In genomic region chr10:85433248-85433647, GRCh38 we compare ENCODE assay signal across 27 cellular contexts.
"Had no signal": no experiment of that assay in that cellular context is flagged by ENCODE, and none has a peak within 500 bp of the region (broad histone marks: within the 10 kb centered on the region; RNA-seq: fewer than 3 reads in every experiment).

No MANE protein-coding gene starts in this region.

- H3K27me3 ChIP-seq: adrenal gland, ascending aorta, body of pancreas, brain microvascular endothelial cell, breast epithelium, cardiac muscle cell had no signal

- H3K36me3 ChIP-seq: adrenal gland, ascending aorta, brain microvascular endothelial cell, breast epithelium, cardiac muscle cell had no signal

- H3K9me3 ChIP-seq: adrenal gland, ascending aorta, body of pancreas, breast epithelium had no signal

- H3K4me3 ChIP-seq: adrenal gland, ascending aorta, body of pancreas, breast epithelium, cardiac muscle cell had no signal

- H3K27ac ChIP-seq: adrenal gland, ascending aorta, body of pancreas, brain microvascular endothelial cell, breast epithelium, cardiac muscle cell had no signal

- H3K4me1 ChIP-seq: adrenal gland, ascending aorta, body of pancreas, breast epithelium had no signal

- DNase-seq: activated effector memory CD4-positive, alpha-beta T cell treated with anti-CD3 and anti-CD28 coated beads, Interleukin-2, amount 50 U/mL, for 16 hours; activated effector memory CD4-positive, alpha-beta T cell treated with Interleukin-2 at 50 U/mL for 16 hours; activated gamma-delta T cell; activated gamma-delta T cell treated with Interleukin-2 at 50 U/mL for 16 hours; activated naive CD4-positive, alpha-beta T cell; activated naive CD4-positive, alpha-beta T cell treated with anti-CD3 and anti-CD28 coated beads for 36 hours; activated naive CD4-positive, alpha-beta T cell treated with anti-CD3 and anti-CD28 coated beads, Interleukin-2, amount 10 ng/mL, durations not matched to agents 7 days and 5 days; activated naive CD4-positive, alpha-beta T cell treated with anti-CD3 and anti-CD28 coated beads, Interleukin-2, amount 50 U/mL, for 16 hours; activated naive CD4-positive, alpha-beta T cell treated with Interleukin-2 at 50 U/mL for 16 hours; activated naive CD8-positive, alpha-beta T cell treated with anti-CD3 and anti-CD28 coated beads for 36 hours; activated naive CD8-positive, alpha-beta T cell treated with anti-CD3 and anti-CD28 coated beads, Interleukin-2, amount 10 ng/mL, durations not matched to agents 7 days and 5 days; activated naive CD8-positive, alpha-beta T cell treated with anti-CD3 and anti-CD28 coated beads, Interleukin-2, amount 50 U/mL, for 24 hours; activated T-cell treated with anti-CD3 and anti-CD28 coated beads, Interleukin-2, amount 50 U/mL, for 1 hour; activated T-cell treated with anti-CD3 and anti-CD28 coated beads, Interleukin-2, amount 50 U/mL, for 24 hours; activated T-cell treated with anti-CD3 and anti-CD28 coated beads, Interleukin-2, amount 50 U/mL, for 4 hours; activated T-cell treated with anti-CD3 and anti-CD28 coated beads, Interleukin-2, amount 50 U/mL, for 48 hours; activated T-cell treated with anti-CD3 and anti-CD28 coated beads, Interleukin-2, amount 50 U/mL, for 72 hours; adrenal gland; amniotic stem cell; aorta; body of pancreas; brain microvascular endothelial cell; central memory CD4-positive, alpha-beta T cell; cerebellar nuclear complex had no signal
